8 cellular contexts compared by ENCODE assay signal in genomic region chr1:181398544-181398943, GRCh38.
DNase-seq lines count a peak whose midpoint lies in the region; ATAC-seq and TF ChIP-seq lines count a peak whose summit lies in the region.
"Had no signal": no experiment of that assay in that cellular context is flagged by ENCODE, and none has a peak within 500 bp of the region (broad histone marks: within the 10 kb centered on the region; RNA-seq: fewer than 3 reads in every experiment).

No MANE protein-coding gene starts in this region.

- no peak for TF ChIP-seq CTCF in upper lobe of left lung (IDR thresholded peaks at IDR 0.05)

- DNase-seq in activated naive CD8-positive, alpha-beta T cell treated with anti-CD3 and anti-CD28 coated beads, Interleukin-2, amount 50 U/mL, for 24 hours: peak; percentile 24
- DNase-seq in upper lobe of left lung: no peak
- DNase-seq in amygdala (lab: John Stamatoyannopoulos, UW): no peak
- DNase-seq in pons (ENCODE audit: low spot score): no peak
- DNase-seq: effector CD8-positive, alpha-beta T cell had no signal

- H3K9me3 ChIP-seq in upper lobe of left lung: no peaks in the 10 kb centered on the region

- H3K4me1 ChIP-seq in upper lobe of left lung: no peaks in the 10 kb centered on the region

- ATAC-seq in GM18868 (IDR thresholded peaks at IDR 0.05; ENCODE audit: unreplicated experiment): peak; percentile 72
- peak; percentile 87 for ATAC-seq in GM21381 (IDR thresholded peaks at IDR 0.05; ENCODE audit: unreplicated experiment)
- peak; percentile 49 for ATAC-seq in HG03097 (IDR thresholded peaks at IDR 0.05; ENCODE audit: low FRiP score, unreplicated experiment)
- ATAC-seq in activated naive CD8-positive, alpha-beta T cell treated with anti-CD3 and anti-CD28 coated beads, Interleukin-2, amount 50 U/mL, for 24 hours: peak; percentile 70
- ATAC-seq in upper lobe of left lung (ENCODE audit: low FRiP score in 2 of 2): no peak

- H3K36me3 ChIP-seq in upper lobe of left lung: no peaks in the 10 kb centered on the region

- no peak for TF ChIP-seq EP300 in upper lobe of left lung (IDR thresholded peaks at IDR 0.05)

- no peak overlapping the region for H3K4me3 Mint-ChIP-seq in activated naive CD8-positive, alpha-beta T cell treated with anti-CD3 and anti-CD28 coated beads, Interleukin-2, amount 50 U/mL, for 24 hours

- no peaks in the 10 kb centered on the region for H3K27me3 ChIP-seq in upper lobe of left lung

- no peaks in the 10 kb centered on the region for H3K27me3 Mint-ChIP-seq in activated naive CD8-positive, alpha-beta T cell treated with anti-CD3 and anti-CD28 coated beads, Interleukin-2, amount 50 U/mL, for 24 hours

- 79 to 85% methylated on average over 4 of the region's 4 CpGs for WGBS in upper lobe of left lung, 2 donors

- no peak for TF ChIP-seq POLR2A in upper lobe of left lung (IDR thresholded peaks at IDR 0.05)

- no peak overlapping the region for H3K4me3 ChIP-seq in upper lobe of left lung

- no peaks in the 10 kb centered on the region for H3K9me3 Mint-ChIP-seq in activated naive CD8-positive, alpha-beta T cell treated with anti-CD3 and anti-CD28 coated beads, Interleukin-2, amount 50 U/mL, for 24 hours

- H3K27ac Mint-ChIP-seq in activated naive CD8-positive, alpha-beta T cell treated with anti-CD3 and anti-CD28 coated beads, Interleukin-2, amount 50 U/mL, for 24 hours: peak overlapping the region; percentile 70

- H3K27ac ChIP-seq in upper lobe of left lung: no peak overlapping the region

- H3K4me1 Mint-ChIP-seq in activated naive CD8-positive, alpha-beta T cell treated with anti-CD3 and anti-CD28 coated beads, Interleukin-2, amount 50 U/mL, for 24 hours: peaks cover 32% of the 10 kb centered on the region

- H3K36me3 Mint-ChIP-seq in activated naive CD8-positive, alpha-beta T cell treated with anti-CD3 and anti-CD28 coated beads, Interleukin-2, amount 50 U/mL, for 24 hours (ENCODE audit: low read depth): no peaks in the 10 kb centered on the region

Comparison
In these comparisons a context has a peak if more than half of its experiments do, and no peak if none do; other contexts are left out.
1. ATAC-seq: peak in GM18868 (single experiment), GM21381 (single experiment), HG03097 (single experiment) and activated naive CD8-positive, alpha-beta T cell treated with anti-CD3 and anti-CD28 coated beads, Interleukin-2, amount 50 U/mL, for 24 hours (single experiment); none in upper lobe of left lung (0 of 2).